Comparison of ENCODE assay signal across 8 cellular contexts in the genomic region with DNA sequence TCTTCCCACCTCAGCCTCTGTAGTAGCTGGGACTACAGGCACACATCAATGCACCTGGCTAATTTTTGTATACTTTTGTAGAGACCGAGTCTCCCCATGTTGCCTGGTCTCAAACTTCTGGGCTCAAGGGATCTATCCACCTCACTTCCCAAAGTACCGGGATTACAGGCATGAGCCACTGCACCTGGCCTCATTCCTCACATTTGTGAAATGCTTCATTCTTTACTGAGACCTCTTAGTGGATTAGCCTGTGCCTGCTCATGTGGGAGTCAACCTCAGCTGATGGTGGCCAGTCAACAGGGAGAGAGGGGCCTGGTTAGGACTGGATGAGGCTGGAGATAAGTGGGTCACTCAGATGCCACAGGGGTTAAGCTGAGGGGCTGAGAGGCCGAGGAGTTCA.
"Had no signal": no experiment of that assay in that cellular context is flagged by ENCODE, and none has a peak within 500 bp of the region (broad histone marks: within the 10 kb centered on the region; RNA-seq: fewer than 3 reads in every experiment).

No MANE protein-coding gene starts in this region.

- H3K4me2 ChIP-seq: GM23338 had no signal

- H2AFZ ChIP-seq: GM23248, GM23338 had no signal

- H3K4me3 ChIP-seq: GM23248, GM23338, HAP-1 had no signal

- H3K27ac ChIP-seq: GM23248 had no signal

- H3K9ac ChIP-seq: GM23248 had no signal

- DNase-seq: GM23248, GOT3, H7, HCEC 1CT, HFFc6 had no signal

- H3K9me3 ChIP-seq: HAP-1 had no signal

- H3K36me3 ChIP-seq: HAP-1 had no signal

- H3K4me1 ChIP-seq: HAP-1 had no signal

- ATAC-seq: GM23338, HCT116 had no signal
